18 cellular contexts compared by ENCODE assay signal in genomic region chr2:226875438-226876225, GRCh38. TPM values are rescaled to one million over a fixed set of nuclear protein-coding genes. Genes with fewer than 3 reads are reported as not detected.
DNase-seq lines count a peak whose midpoint lies in the region; ATAC-seq and TF ChIP-seq lines count a peak whose summit lies in the region.
"Had no signal": no experiment of that assay in that cellular context is flagged by ENCODE, and none has a peak within 500 bp of the region (broad histone marks: within the 10 kb centered on the region; RNA-seq: fewer than 3 reads in every experiment).

No MANE protein-coding gene starts in this region.

- DNase-seq in activated CD4-positive, alpha-beta T cell treated with anti-CD3 and anti-CD28 coated beads, Interleukin-2, amount 10 ng/mL, durations not matched to agents 24 days and 14 days: no peak
- DNase-seq in activated CD4-positive, alpha-beta T cell treated with anti-CD3 and anti-CD28 coated beads for 4 hours: no peak
- DNase-seq in OCI-LY7 (ENCODE audit: low spot score) (no peak), substantia nigra (lab: John Stamatoyannopoulos, UW) (no peak)
- DNase-seq in CD4-positive, alpha-beta T cell: no peak
- DNase-seq: activated CD4-positive, alpha-beta T cell treated with anti-CD3 and anti-CD28 coated beads, Interleukin-2, amount 50 U/mL, for 48 hours; activated T-cell treated with anti-CD3 and anti-CD28 coated beads, Interleukin-2, amount 50 U/mL, for 72 hours; central memory CD4-positive, alpha-beta T cell; KG1; mucosa of descending colon; NCI-H1417 treated with DMSO at 0.1 percent for 48 hours; stimulated activated CD4-positive, alpha-beta T cell treated with anti-CD3 and anti-CD28 coated beads, Interleukin-4, amount 100 ng/mL, for 4 hours had no signal

- intact Hi-C loops in activated CD4-positive, alpha-beta T cell treated with anti-CD3 and anti-CD28 coated beads, Interleukin-2, amount 10 ng/mL, durations not matched to agents 24 days and 14 days (cut with micrococcal nuclease): no loop called here
- intact Hi-C loops in OCI-LY7 (cut with micrococcal nuclease; ENCODE audit: unreplicated experiment): no loop called here
- intact Hi-C loops in CD4-positive, alpha-beta T cell (cut with DNase I, micrococcal nuclease): no loop called here

- CTCF ChIA-PET in OCI-LY7 (lab: Charles Lee; ENCODE audit: unreplicated experiment): no interaction called here
- CTCF ChIA-PET in CD4-positive, alpha-beta T cell (lab: Charles Lee): no interaction called here

- no peak overlapping the region for H3K4me3 Mint-ChIP-seq in activated CD4-positive, alpha-beta T cell treated with anti-CD3 and anti-CD28 coated beads, Interleukin-2, amount 10 ng/mL, durations not matched to agents 24 days and 14 days
- no peak overlapping the region for H3K4me3 Mint-ChIP-seq in CD4-positive, alpha-beta T cell
- H3K4me3 Mint-ChIP-seq: activated T-cell treated with anti-CD3 and anti-CD28 coated beads, Interleukin-2, amount 50 U/mL, for 72 hours had no signal

- POLR2A ChIA-PET in OCI-LY7 (lab: Charles Lee): interaction anchor here (1.0 to 2.3 kb wide), 6 partner anchors 14 to 32 kb away, joined by 3 to 11 read pairs (median 4); no protein-coding TSS in a partner anchor
- POLR2A ChIA-PET in CD4-positive, alpha-beta T cell (lab: Charles Lee): no interaction called here

- H3K27me3 ChIP-seq in CD4-positive, alpha-beta T cell (ENCODE audit: control insufficient read depth, insufficient read depth, low read length): no peaks in the 10 kb centered on the region
- H3K27me3 ChIP-seq: tibial nerve had no signal

- BruUV-seq in OCI-LY7 (replicated peaks; lab: Mats Ljungman, UMichigan): no TSS peak

- ATAC-seq in HG02973 (IDR thresholded peaks at IDR 0.05; ENCODE audit: unreplicated experiment): peak; percentile 52
- ATAC-seq in HG03175 (IDR thresholded peaks at IDR 0.05; ENCODE audit: unreplicated experiment): no peak
- ATAC-seq in CD4-positive, alpha-beta T cell (ENCODE audit: poor library complexity): no peak
- ATAC-seq in GM19035 (IDR thresholded peaks at IDR 0.05; ENCODE audit: unreplicated experiment): no peak
- ATAC-seq: activated T-cell treated with anti-CD3 and anti-CD28 coated beads, Interleukin-2, amount 50 U/mL, for 72 hours; mucosa of descending colon had no signal

- H3K27ac ChIP-seq in OCI-LY7 (ENCODE audit: low read depth, low read length, poor library complexity, severe bottlenecking) (no peak overlapping the region), substantia nigra (ENCODE audit: low read depth, low read length, poor library complexity, severe bottlenecking) (peak overlapping the region; percentile 62)
- H3K27ac ChIP-seq in CD4-positive, alpha-beta T cell (ENCODE audit: low read depth, low read length): no peak overlapping the region
- H3K27ac ChIP-seq: 22Rv1, SK-N-MC, tibial nerve had no signal

- no peak overlapping the region for H3K4me3 ChIP-seq in OCI-LY7 (ENCODE audit: low read depth, low read length, poor library complexity, severe bottlenecking)
- H3K4me3 ChIP-seq: mucosa of descending colon, SK-N-MC, tibial nerve had no signal

- H3K9me2 ChIP-seq in OCI-LY7 (ENCODE audit: insufficient read depth, low read length): no peaks in the 10 kb centered on the region

- H3K79me2 ChIP-seq in OCI-LY7 (ENCODE audit: insufficient read depth, low read depth, low read length): no peaks in the 10 kb centered on the region

- H3K4me1 ChIP-seq in OCI-LY7 (ENCODE audit: insufficient read depth, low read length, poor library complexity, severe bottlenecking): peaks cover 16% of the 10 kb centered on the region
- H3K4me1 ChIP-seq: tibial nerve had no signal

- peaks cover 15% of the 10 kb centered on the region for H3K4me1 Mint-ChIP-seq in activated CD4-positive, alpha-beta T cell treated with anti-CD3 and anti-CD28 coated beads, Interleukin-2, amount 10 ng/mL, durations not matched to agents 24 days and 14 days
- no peaks in the 10 kb centered on the region for H3K4me1 Mint-ChIP-seq in CD4-positive, alpha-beta T cell (ENCODE audit: low read depth)

- no peak overlapping the region for H3K4me2 ChIP-seq in OCI-LY7 (ENCODE audit: low read length)

- no peaks in the 10 kb centered on the region for H4K20me1 ChIP-seq in OCI-LY7 (ENCODE audit: insufficient read depth, low read length)

- no peak overlapping the region for H2AFZ ChIP-seq in OCI-LY7 (ENCODE audit: low read length)

- 0 out of 2 replicates have a peak, but pooled peaks have one; percentile 25 for TF ChIP-seq CTCF in OCI-LY7 (conservative IDR thresholded peaks at IDR 0.05; ENCODE audit: low read length)
- TF ChIP-seq CTCF in CD4-positive, alpha-beta T cell (IDR thresholded peaks at IDR 0.05): no peak

- no peaks in the 10 kb centered on the region for H3K27me3 Mint-ChIP-seq in activated CD4-positive, alpha-beta T cell treated with anti-CD3 and anti-CD28 coated beads, Interleukin-2, amount 10 ng/mL, durations not matched to agents 24 days and 14 days
- H3K27me3 Mint-ChIP-seq in CD4-positive, alpha-beta T cell: no peaks in the 10 kb centered on the region

- no peaks in the 10 kb centered on the region for H3K9me3 ChIP-seq in OCI-LY7 (ENCODE audit: low read length)
- no peaks in the 10 kb centered on the region for H3K9me3 ChIP-seq in CD4-positive, alpha-beta T cell (ENCODE audit: control insufficient read depth, low read length)
- H3K9me3 ChIP-seq: mucosa of descending colon, tibial nerve had no signal

- H3K36me3 ChIP-seq in OCI-LY7 (ENCODE audit: insufficient read depth, low read length): peaks cover 43% of the 10 kb centered on the region

- peaks cover 7% of the 10 kb centered on the region for H3K9me3 Mint-ChIP-seq in activated CD4-positive, alpha-beta T cell treated with anti-CD3 and anti-CD28 coated beads, Interleukin-2, amount 10 ng/mL, durations not matched to agents 24 days and 14 days
- H3K9me3 Mint-ChIP-seq in CD4-positive, alpha-beta T cell: peaks cover under 1% of the 10 kb centered on the region

- H3K36me3 Mint-ChIP-seq in activated CD4-positive, alpha-beta T cell treated with anti-CD3 and anti-CD28 coated beads, Interleukin-2, amount 10 ng/mL, durations not matched to agents 24 days and 14 days (ENCODE audit: low read depth): peaks cover 43% of the 10 kb centered on the region
- H3K36me3 Mint-ChIP-seq in CD4-positive, alpha-beta T cell (ENCODE audit: low read depth): peaks cover 84% of the 10 kb centered on the region

- peak overlapping the region; percentile 12 for H3K27ac Mint-ChIP-seq in activated CD4-positive, alpha-beta T cell treated with anti-CD3 and anti-CD28 coated beads, Interleukin-2, amount 10 ng/mL, durations not matched to agents 24 days and 14 days
- no peak overlapping the region for H3K27ac Mint-ChIP-seq in CD4-positive, alpha-beta T cell
- H3K27ac Mint-ChIP-seq: activated T-cell treated with anti-CD3 and anti-CD28 coated beads, Interleukin-2, amount 50 U/mL, for 72 hours had no signal

RNA-seq across cellular contexts. Expression of gene RHBDD1, which starts 39.8 kb away (rescaled TPM):
- 41.3 and 44.7 TPM in 2 replicates for total RNA-seq in activated CD4-positive, alpha-beta T cell treated with anti-CD3 and anti-CD28 coated beads, Interleukin-2, amount 10 ng/mL, durations not matched to agents 24 days and 14 days
- 30.4 and 40.8 TPM in 2 replicates for total RNA-seq in OCI-LY7 (2014; rRNA removed; shearing (Covaris generic))
- total RNA-seq in OCI-LY7 (2022): 80.3 and 87.8 TPM in 2 replicates
- 10 to 100 TPM; 43.8 to 47.1 TPM for total RNA-seq in CD4-positive, alpha-beta T cell
